Comparison of ENCODE assay signal across 14 cellular contexts in genomic region chr1:62425041-62425440, GRCh38.
"Had no signal": no experiment of that assay in that cellular context is flagged by ENCODE, and none has a peak within 500 bp of the region (broad histone marks: within the 10 kb centered on the region; RNA-seq: fewer than 3 reads in every experiment).

No MANE protein-coding gene starts in this region.

- H3K9me3 Mint-ChIP-seq: activated CD4-positive, alpha-beta memory T cell treated with anti-CD3 and anti-CD28 coated beads for 36 hours; activated T-helper 2 cell treated with anti-CD3 and anti-CD28 coated beads, Interferon-gamma antibody, Interleukin-2, Interleukin-4, amounts not matched to agents 10 μg/mL and 5 μg/mL and 100 μg/mL, durations not matched to agents 14 hours and 24 hours and 36 hours; nephron had no signal

- H3K36me3 Mint-ChIP-seq: activated CD4-positive, alpha-beta memory T cell treated with anti-CD3 and anti-CD28 coated beads for 36 hours; activated CD8-positive, alpha-beta memory T cell treated with anti-CD3 and anti-CD28 coated beads, Interleukin-2, amount 10 ng/mL, durations not matched to agents 7 days and 5 days had no signal

- H3K4me3 ChIP-seq: skin epidermis had no signal

- H3K27me3 Mint-ChIP-seq: activated CD4-positive, alpha-beta memory T cell treated with anti-CD3 and anti-CD28 coated beads for 36 hours had no signal

- H3K4me3 Mint-ChIP-seq: activated CD4-positive, alpha-beta memory T cell treated with anti-CD3 and anti-CD28 coated beads for 36 hours; activated CD8-positive, alpha-beta memory T cell treated with anti-CD3 and anti-CD28 coated beads, Interleukin-2, amount 10 ng/mL, durations not matched to agents 7 days and 5 days; nephron had no signal

- H3K4me1 Mint-ChIP-seq: activated CD8-positive, alpha-beta memory T cell treated with anti-CD3 and anti-CD28 coated beads, Interleukin-2, amount 10 ng/mL, durations not matched to agents 7 days and 5 days had no signal

- DNase-seq: activated CD4-positive, alpha-beta memory T cell treated with anti-CD3 and anti-CD28 coated beads for 36 hours; activated CD8-positive, alpha-beta memory T cell treated with anti-CD3 and anti-CD28 coated beads, Interleukin-2, amount 10 ng/mL, durations not matched to agents 7 days and 5 days; activated naive CD4-positive, alpha-beta T cell treated with anti-CD3 and anti-CD28 coated beads, Interleukin-2, amount 50 U/mL, for 16 hours; activated T-cell treated with anti-CD3 and anti-CD28 coated beads, Interleukin-2, amount 50 U/mL, for 1 hour; occipital lobe; stimulated activated CD4-positive, alpha-beta T cell treated with anti-CD3 and anti-CD28 coated beads, Interleukin-4, amount 100 ng/mL, for 4 hours; stimulated activated CD8-positive, alpha-beta memory T cell treated with anti-CD3 and anti-CD28 coated beads, Interleukin-4, amount 100 ng/mL, for 48 hours; stimulated activated naive CD8-positive, alpha-beta T cell treated with anti-CD3 and anti-CD28 coated beads, Interleukin-15, Interleukin-2, amounts not matched to agents 100 U/mL and 50 U/mL, for 24 hours; T-helper 9 cell; trophoblast cell had no signal

- H3K27ac Mint-ChIP-seq: activated CD4-positive, alpha-beta memory T cell treated with anti-CD3 and anti-CD28 coated beads for 36 hours; activated CD8-positive, alpha-beta memory T cell treated with anti-CD3 and anti-CD28 coated beads, Interleukin-2, amount 10 ng/mL, durations not matched to agents 7 days and 5 days; activated T-helper 2 cell treated with anti-CD3 and anti-CD28 coated beads, Interferon-gamma antibody, Interleukin-2, Interleukin-4, amounts not matched to agents 10 μg/mL and 5 μg/mL and 100 μg/mL, durations not matched to agents 14 hours and 24 hours and 36 hours; nephron had no signal

- H3K27ac ChIP-seq: epithelial cell of prostate, skin epidermis had no signal
